In genomic region chr6:75115501-75115900, GRCh38 we compare ENCODE assay signal across 20 cellular contexts.
DNase-seq lines count a peak whose midpoint lies in the region; ATAC-seq and TF ChIP-seq lines count a peak whose summit lies in the region.
"Had no signal": no experiment of that assay in that cellular context is flagged by ENCODE, and none has a peak within 500 bp of the region (broad histone marks: within the 10 kb centered on the region; RNA-seq: fewer than 3 reads in every experiment).

No MANE protein-coding gene starts in this region.

- H3K4ac ChIP-seq in IMR-90 (ENCODE audit: low read depth, low read length): no peak overlapping the region

- CTCF ChIA-PET in IMR-90 (lab: Yijun Ruan, JAX): no interaction called here

- peaks cover 15 to 46% of the 10 kb centered on the region in 2 experiments for H3K79me1 ChIP-seq in IMR-90 (ENCODE audit: low read depth in 1 of 2, low read length in 2 of 2)

- H3K9me1 ChIP-seq in IMR-90 (ENCODE audit: insufficient read depth, low read length): peaks cover 6% of the 10 kb centered on the region

- no peak overlapping the region for H3K56ac ChIP-seq in IMR-90 (ENCODE audit: extremely low read depth, insufficient read depth, low read length)

- H3K9ac ChIP-seq in IMR-90 (ENCODE audit: low read depth, low read length): no peak overlapping the region

- no peak overlapping the region for H4K8ac ChIP-seq in IMR-90 (ENCODE audit: low read depth in 2 of 2, low read length in 2 of 2)

- no peak overlapping the region for H2BK120ac ChIP-seq in IMR-90 (ENCODE audit: low read depth, low read length)

- no peak overlapping the region for H2AFZ ChIP-seq in IMR-90 (replicated peaks; ENCODE audit: low read length, poor library complexity)

- in situ Hi-C loops in IMR-90 (cut with MboI; ENCODE audit: low sequenced_read_pairs): no loop called here

- H3K27me3 Mint-ChIP-seq in mesothelial cell of epicardium (ENCODE audit: low read depth): no peaks in the 10 kb centered on the region
- H3K27me3 Mint-ChIP-seq: activated CD4-positive, alpha-beta memory T cell treated with anti-CD3 and anti-CD28 coated beads for 36 hours; activated naive CD8-positive, alpha-beta T cell treated with anti-CD3 and anti-CD28 coated beads for 36 hours had no signal

- peaks cover 34% of the 10 kb centered on the region for H3K4me1 Mint-ChIP-seq in mesothelial cell of epicardium
- H3K4me1 Mint-ChIP-seq: activated naive CD8-positive, alpha-beta T cell treated with anti-CD3 and anti-CD28 coated beads for 36 hours; naive thymus-derived CD8-positive, alpha-beta T cell had no signal

- peaks cover 6% of the 10 kb centered on the region; the same call in 1 of the 2 replicates for H3K4me1 ChIP-seq in IMR-90 (ENCODE audit: control insufficient read depth, insufficient read depth, low read length)
- H3K4me1 ChIP-seq in spleen: no peaks in the 10 kb centered on the region

- POLR2A ChIA-PET in IMR-90 (lab: Charles Lee; ENCODE audit: unreplicated experiment): no interaction called here

- peak overlapping the region; percentile 15 for H3K27ac Mint-ChIP-seq in mesothelial cell of epicardium
- H3K27ac Mint-ChIP-seq: activated CD4-positive, alpha-beta memory T cell treated with anti-CD3 and anti-CD28 coated beads for 36 hours; activated naive CD8-positive, alpha-beta T cell treated with anti-CD3 and anti-CD28 coated beads for 36 hours; activated T-cell treated with anti-CD3 and anti-CD28 coated beads, Interleukin-2, amount 50 U/mL, for 72 hours; naive thymus-derived CD8-positive, alpha-beta T cell had no signal

- H3K36me3 ChIP-seq in IMR-90 (ENCODE audit: control insufficient read depth, insufficient read depth, low read length): peaks cover 32% of the 10 kb centered on the region
- no peaks in the 10 kb centered on the region for H3K36me3 ChIP-seq in spleen

- peaks cover 2% of the 10 kb centered on the region for H3K36me3 Mint-ChIP-seq in mesothelial cell of epicardium
- H3K36me3 Mint-ChIP-seq: activated CD4-positive, alpha-beta memory T cell treated with anti-CD3 and anti-CD28 coated beads for 36 hours; activated naive CD8-positive, alpha-beta T cell treated with anti-CD3 and anti-CD28 coated beads for 36 hours; naive thymus-derived CD8-positive, alpha-beta T cell had no signal

- ATAC-seq in IMR-90 (ENCODE audit: low read depth) (no peak), GM19035 (IDR thresholded peaks at IDR 0.05; ENCODE audit: unreplicated experiment) (no peak), left ventricle myocardium superior (no peak)
- ATAC-seq: activated T-cell treated with anti-CD3 and anti-CD28 coated beads, Interleukin-2, amount 50 U/mL, for 72 hours; naive thymus-derived CD8-positive, alpha-beta T cell had no signal

- DNase-seq in IMR-90 (peak; percentile 52), epithelial cell of proximal tubule (ENCODE audit: low read depth) (peak; percentile 64), mesothelial cell of epicardium (ENCODE audit: low spot score in 2 of 2, unreplicated experiment in 2 of 2) (no peak), smooth muscle cell of the brain vasculature (ENCODE audit: low read depth, low spot score) (peak; percentile 46), spleen (no peak), left ventricle myocardium superior (no peak), T-helper 2 cell (no peak)
- DNase-seq: activated CD4-positive, alpha-beta memory T cell treated with anti-CD3 and anti-CD28 coated beads for 36 hours; activated naive CD8-positive, alpha-beta T cell treated with anti-CD3 and anti-CD28 coated beads for 36 hours; activated T-cell treated with anti-CD3 and anti-CD28 coated beads, Interleukin-2, amount 50 U/mL, for 72 hours; central memory CD4-positive, alpha-beta T cell; EL; HCEC 1CT; naive thymus-derived CD8-positive, alpha-beta T cell; NCI-H1417; retina; stimulated activated CD4-positive, alpha-beta T cell treated with anti-CD3 and anti-CD28 coated beads, Interleukin-2, amount 100 ng/mL, for 24 hours had no signal

- H3K9me3 ChIP-seq in IMR-90 (ENCODE audit: control insufficient read depth, insufficient read depth, low read length) (no peaks in the 10 kb centered on the region), spleen (no peaks in the 10 kb centered on the region)

- no peaks in the 10 kb centered on the region for H3K27me3 ChIP-seq in IMR-90 (ENCODE audit: control insufficient read depth, insufficient read depth, low read length)
- no peaks in the 10 kb centered on the region for H3K27me3 ChIP-seq in spleen (replicated peaks in 1 of 7)

- TF ChIP-seq POLR2A in IMR-90 (IDR thresholded peaks at IDR 0.05; ENCODE audit: low read depth, low read length): no peak
- TF ChIP-seq POLR2A in spleen (IDR thresholded peaks at IDR 0.05): no peak

- H2BK15ac ChIP-seq in IMR-90 (ENCODE audit: low read depth, low read length): no peak overlapping the region

- H3K23ac ChIP-seq in IMR-90 (ENCODE audit: low read depth, low read length): no peak overlapping the region

- intact Hi-C loops in IMR-90 (cut with micrococcal nuclease) (no loop called here), spleen (cut with DNase I; ENCODE audit: low total_unique reads) (no loop called here), left ventricle myocardium superior (cut with micrococcal nuclease) (no loop called here)

- H3K18ac ChIP-seq in IMR-90 (ENCODE audit: low read depth, low read length): no peak overlapping the region

- 100% methylated on average over 1 of the region's 3 CpGs; no CpG with 5 or more reads in 1 of the 2 experiments for WGBS in IMR-90 (ENCODE audit: extremely low coverage in 2 of 2, insufficient read length in 1 of 2), 2 experiments
- 62 to 86% (median 72%) methylated on average over 3 of the region's 3 CpGs for WGBS in spleen, 5 donors

- no peak overlapping the region for H2AK5ac ChIP-seq in IMR-90 (ENCODE audit: low read depth, low read length)

- H3K4me3 Mint-ChIP-seq in mesothelial cell of epicardium: no peak overlapping the region
- H3K4me3 Mint-ChIP-seq: activated CD4-positive, alpha-beta memory T cell treated with anti-CD3 and anti-CD28 coated beads for 36 hours; activated naive CD8-positive, alpha-beta T cell treated with anti-CD3 and anti-CD28 coated beads for 36 hours; activated T-cell treated with anti-CD3 and anti-CD28 coated beads, Interleukin-2, amount 50 U/mL, for 72 hours; naive thymus-derived CD8-positive, alpha-beta T cell had no signal

- no peaks in the 10 kb centered on the region for H3K9me3 Mint-ChIP-seq in mesothelial cell of epicardium
- H3K9me3 Mint-ChIP-seq: activated CD4-positive, alpha-beta memory T cell treated with anti-CD3 and anti-CD28 coated beads for 36 hours; activated naive CD8-positive, alpha-beta T cell treated with anti-CD3 and anti-CD28 coated beads for 36 hours; activated T-cell treated with anti-CD3 and anti-CD28 coated beads, Interleukin-2, amount 50 U/mL, for 72 hours had no signal

- dilution Hi-C loops in IMR-90 (cut with HindIII; ENCODE audit: low sequenced_read_pairs, unreplicated experiment): no loop called here

- peak overlapping the region; percentile 5 for H2BK5ac ChIP-seq in IMR-90 (ENCODE audit: low read depth, low read length, poor library complexity, severe bottlenecking)

- no peak overlapping the region for H3K4me2 ChIP-seq in IMR-90 (ENCODE audit: low read depth, low read length)

- no peaks in the 10 kb centered on the region for H4K20me1 ChIP-seq in IMR-90 (ENCODE audit: insufficient read depth, low read length)

- H3K4me3 ChIP-seq in IMR-90 (ENCODE audit: insufficient read depth, low read depth, low read length) (no peak overlapping the region), epithelial cell of proximal tubule (ENCODE audit: low read depth, low read length) (peak overlapping the region; percentile 26), spleen (no peak overlapping the region)

- TF ChIP-seq RAD21 in IMR-90 (IDR thresholded peaks at IDR 0.05; ENCODE audit: low read length): no peak

- no peak overlapping the region for H4K5ac ChIP-seq in IMR-90 (ENCODE audit: low read depth, low read length)

- no TSS peak for BruUV-seq in IMR-90 (replicated peaks; lab: Mats Ljungman, UMichigan)

- no peak overlapping the region for H2AK9ac ChIP-seq in IMR-90 (replicated peaks; ENCODE audit: low read depth, low read length, poor library complexity)

- H2BK20ac ChIP-seq in IMR-90 (ENCODE audit: low read depth, low read length): no peak overlapping the region

- H4K91ac ChIP-seq in IMR-90 (ENCODE audit: insufficient read depth, low read depth, low read length): no peak overlapping the region

- no peak overlapping the region for H3K27ac ChIP-seq in IMR-90 (ENCODE audit: insufficient read depth, low read length)
- no peak overlapping the region for H3K27ac ChIP-seq in spleen
- H3K27ac ChIP-seq: RWPE1, VCaP had no signal

- TF ChIP-seq CTCF in IMR-90 (conservative IDR thresholded peaks at IDR 0.05; ENCODE audit: low read depth, low read length) (no peak), epithelial cell of proximal tubule (conservative IDR thresholded peaks at IDR 0.05; ENCODE audit: low read depth, low read length) (no peak), mesothelial cell of epicardium (IDR thresholded peaks at IDR 0.05; ENCODE audit: unreplicated experiment) (no peak), spleen (IDR thresholded peaks at IDR 0.05 in 8 of 11, conservative IDR thresholded peaks at IDR 0.05 in 3 of 11) (no peak)

- H3K14ac ChIP-seq in IMR-90 (replicated peaks; ENCODE audit: low read depth, low read length): no peak overlapping the region

TF ChIP-seq in IMR-90, 13 proteins besides CTCF, POLR2A, EP300 and RAD21:
- TF ChIP-seq MAFK (IDR thresholded peaks at IDR 0.05; ENCODE audit: low read depth, low read length): no peak; the same call in 1 of the 2 replicates
- no peak for TF ChIP-seq RFX5 (IDR thresholded peaks at IDR 0.05; ENCODE audit: low read depth, low read length)
- no peak for TF ChIP-seq ELK1 (IDR thresholded peaks at IDR 0.05; ENCODE audit: borderline replicate concordance, low read depth, low read length)
- no peak for TF ChIP-seq RCOR1 (IDR thresholded peaks at IDR 0.05; ENCODE audit: insufficient replicate concordance, low read length)
- TF ChIP-seq, protein P1, sequence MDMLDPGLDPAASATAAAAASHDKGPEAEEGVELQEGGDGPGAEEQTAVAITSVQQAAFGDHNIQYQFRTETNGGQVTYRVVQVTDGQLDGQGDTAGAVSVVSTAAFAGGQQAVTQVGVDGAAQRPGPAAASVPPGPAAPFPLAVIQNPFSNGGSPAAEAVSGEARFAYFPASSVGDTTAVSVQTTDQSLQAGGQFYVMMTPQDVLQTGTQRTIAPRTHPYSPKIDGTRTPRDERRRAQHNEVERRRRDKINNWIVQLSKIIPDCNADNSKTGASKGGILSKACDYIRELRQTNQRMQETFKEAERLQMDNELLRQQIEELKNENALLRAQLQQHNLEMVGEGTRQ (IDR thresholded peaks at IDR 0.05; ENCODE audit: low read depth, low read length): no peak
- TF ChIP-seq FOS (IDR thresholded peaks at IDR 0.05; ENCODE audit: low read depth, low read length): no peak
TF ChIP-seq in IMR-90: peak in this region for 0.

Comparison
In these comparisons a context has a peak if more than half of its experiments do, and no peak if none do; other contexts are left out.
1. DNase-seq: peak in IMR-90 (single experiment), epithelial cell of proximal tubule (single experiment) and smooth muscle cell of the brain vasculature (single experiment); none in mesothelial cell of epicardium (0 of 2), spleen (single experiment), left ventricle myocardium superior (single experiment) and T-helper 2 cell (0 of 5).